8 cellular contexts compared by ENCODE assay signal in genomic region chr9:132161743-132162187, GRCh38. TPM values are rescaled to one million over a fixed set of nuclear protein-coding genes. Genes with fewer than 3 reads are reported as not detected.
DNase-seq lines count a peak whose midpoint lies in the region; ATAC-seq and TF ChIP-seq lines count a peak whose summit lies in the region.

TSS of gene NTNG2 (plus strand) at chr9:132162058. CDS start at chr9:132166832, 4,774 bp downstream.

- H3K27ac Mint-ChIP-seq in brain, result peak within 1 kb of the TSS; percentile 90 to 97 (median 93)

- peak within 1 kb of the TSS; percentile 83 for H4K8ac ChIP-seq in mesenchymal stem cell (ENCODE audit: low read length)

- H2BK5ac ChIP-seq in mesenchymal stem cell (ENCODE audit: low read depth, low read length, poor library complexity, severe bottlenecking), result no peak within 1 kb of the TSS

- no peaks in the 10 kb centered on the region for H3K79me1 ChIP-seq in mesenchymal stem cell (replicated peaks; ENCODE audit: low read length, poor library complexity, severe bottlenecking)

- no peak within 1 kb of the TSS for H2AK5ac ChIP-seq in mesenchymal stem cell (ENCODE audit: low read length, severe bottlenecking)

- H3K36me3 Mint-ChIP-seq in activated T-cell treated with anti-CD3 and anti-CD28 coated beads, Interleukin-2, amount 50 U/mL, for 4 hours (ENCODE audit: insufficient read depth), result no peaks in the 10 kb centered on the region
- H3K36me3 Mint-ChIP-seq in brain, result no peaks in the 10 kb centered on the region

- H3K27me3 Mint-ChIP-seq in activated T-cell treated with anti-CD3 and anti-CD28 coated beads, Interleukin-2, amount 50 U/mL, for 4 hours (ENCODE audit: low read depth), result peaks cover 47% of the 10 kb centered on the region
- peaks cover 65% of the 10 kb centered on the region for H3K27me3 Mint-ChIP-seq in brain

- peak within 1 kb of the TSS; percentile 92 for H3K4me3 Mint-ChIP-seq in activated T-cell treated with anti-CD3 and anti-CD28 coated beads, Interleukin-2, amount 50 U/mL, for 4 hours
- H3K4me3 Mint-ChIP-seq in brain, result peak within 1 kb of the TSS; percentile 93 to 98 (median 95)

- H3K27ac ChIP-seq in mesenchymal stem cell (ENCODE audit: low read length, poor library complexity, severe bottlenecking) (no peak within 1 kb of the TSS), transverse colon (no peak within 1 kb of the TSS)

- peaks cover 9% of the 10 kb centered on the region for H3K4me1 Mint-ChIP-seq in activated T-cell treated with anti-CD3 and anti-CD28 coated beads, Interleukin-2, amount 50 U/mL, for 4 hours (ENCODE audit: low read depth)
- H3K4me1 Mint-ChIP-seq in brain, result peaks cover 57% of the 10 kb centered on the region

- H4K91ac ChIP-seq in mesenchymal stem cell (ENCODE audit: low read length), result no peak within 1 kb of the TSS

- no peak within 1 kb of the TSS for H2BK120ac ChIP-seq in mesenchymal stem cell (ENCODE audit: low read depth, low read length)

- no peaks in the 10 kb centered on the region for H3K9me3 Mint-ChIP-seq in activated T-cell treated with anti-CD3 and anti-CD28 coated beads, Interleukin-2, amount 50 U/mL, for 4 hours
- H3K9me3 Mint-ChIP-seq in brain, result peaks cover 0 to 3% (median 0%) of the 10 kb centered on the region in 5 experiments

- no peak within 1 kb of the TSS for H3K14ac ChIP-seq in mesenchymal stem cell (ENCODE audit: low read length in 2 of 2)

- no peaks in the 10 kb centered on the region for H3K9me3 ChIP-seq in mesenchymal stem cell (ENCODE audit: control insufficient read depth, low read length)
- H3K9me3 ChIP-seq in transverse colon, result no peaks in the 10 kb centered on the region

- peak within 1 kb of the TSS; percentile 64 for H3K9ac ChIP-seq in mesenchymal stem cell (ENCODE audit: low read length)

- no peaks in the 10 kb centered on the region for H3K36me3 ChIP-seq in mesenchymal stem cell (ENCODE audit: control insufficient read depth in 1 of 2, insufficient read depth in 2 of 2, low read depth in 1 of 2, low read length in 2 of 2)
- H3K36me3 ChIP-seq in transverse colon, result no peaks in the 10 kb centered on the region

- peaks cover 74 to 82% of the 10 kb centered on the region in 2 experiments for H3K27me3 ChIP-seq in mesenchymal stem cell (ENCODE audit: control insufficient read depth in 1 of 2, insufficient read depth in 1 of 2, low read length in 2 of 2)
- H3K27me3 ChIP-seq in transverse colon, result peaks cover 94% of the 10 kb centered on the region

- peak within 1 kb of the TSS; percentile 85 for H2BK15ac ChIP-seq in mesenchymal stem cell (ENCODE audit: low read depth, poor library complexity, severe bottlenecking)

- no peak for TF ChIP-seq CTCF in brain (conservative IDR thresholded peaks at IDR 0.05)
- no peak for TF ChIP-seq CTCF in transverse colon (IDR thresholded peaks at IDR 0.05)

- H3K4me1 ChIP-seq in mesenchymal stem cell (ENCODE audit: control insufficient read depth, insufficient read depth, low read depth, low read length), result peaks cover 26% of the 10 kb centered on the region
- H3K4me1 ChIP-seq in transverse colon, result peaks cover 7 to 25% (median 19%) of the 10 kb centered on the region in 4 donors

- TF ChIP-seq POLR2A in transverse colon (IDR thresholded peaks at IDR 0.05), result no peak

- peak in 1 of 2 donors; percentile 24 for ATAC-seq in activated T-cell treated with anti-CD3 and anti-CD28 coated beads, Interleukin-2, amount 50 U/mL, for 4 hours

- H3K4ac ChIP-seq in mesenchymal stem cell (ENCODE audit: low read depth in 1 of 2, low read length in 2 of 2), result no peak within 1 kb of the TSS

- peak within 1 kb of the TSS; percentile 10 for H2AFZ ChIP-seq in mesenchymal stem cell (ENCODE audit: low read depth, low read length)

- in situ Hi-C loops in transverse colon (cut with MboI; ENCODE audit: low pct_ligation_motif_present in 1 of 4, low pct_unique_long_range_greater_than_20kb in 1 of 4, low sequenced_read_pairs in 3 of 4), result no loop called here

- 0% methylated on average over 30 of the region's 67 CpGs for whole genome bisulfite sequencing in mesenchymal stem cell
- WGBS in transverse colon (ENCODE audit: low coverage in 1 of 2), 2 donors, result 1% methylated on average over 28 of the region's 67 CpGs; no CpG with 5 or more reads in 1 of the 2 donors

- peak within 1 kb of the TSS in 1 of 2 experiments; percentile 43 for H3K23ac ChIP-seq in mesenchymal stem cell (ENCODE audit: low read length in 2 of 2)

- peak within 1 kb of the TSS; percentile 67 to 81 for H3K4me3 ChIP-seq in mesenchymal stem cell (ENCODE audit: insufficient read depth in 1 of 2, low read depth in 1 of 2, low read length in 2 of 2)
- H3K4me3 ChIP-seq in transverse colon, result peak within 1 kb of the TSS; percentile 51 to 80 (median 56)

- TF ChIP-seq EP300 in transverse colon (IDR thresholded peaks at IDR 0.05; ENCODE audit: low read depth), result no peak

- peak within 1 kb of the TSS in 1 of 2 experiments; percentile 47 for H2BK12ac ChIP-seq in mesenchymal stem cell (ENCODE audit: low read length in 2 of 2)

- no peak for DNase-seq in activated T-cell treated with anti-CD3 and anti-CD28 coated beads, Interleukin-2, amount 50 U/mL, for 4 hours
- DNase-seq in activated T-cell treated with anti-CD3 and anti-CD28 coated beads, Interleukin-2, amount 50 U/mL, for 1 hour, result no peak
- DNase-seq in mesenchymal stem cell (no peak), transverse colon (no peak), globus pallidus (ENCODE audit: low spot score) (no peak), NCI-H1048 (lab: John Stamatoyannopoulos, UW) (no peak)
- DNase-seq in stimulated activated naive CD4-positive, alpha-beta T cell (lab: John Stamatoyannopoulos, UW), result no peak

- peak within 1 kb of the TSS; percentile 52 for H3K4me2 ChIP-seq in mesenchymal stem cell (ENCODE audit: low read length, poor library complexity, severe bottlenecking)

- intact Hi-C loops in transverse colon (cut with DNase I; ENCODE audit: low total_unique reads), result no loop called here

- H3K18ac ChIP-seq in mesenchymal stem cell (ENCODE audit: low read depth in 1 of 2, low read length in 2 of 2), result peak within 1 kb of the TSS in 1 of 2 experiments; percentile 47

RNA-seq across cellular contexts. Expression of gene NTNG2, which starts in this region (rescaled TPM):
- 1 to 10 TPM in 1 of 3 donors, under 1 TPM in 2; 0.91 to 1.4 (median 0.95) TPM for total RNA-seq in activated T-cell treated with anti-CD3 and anti-CD28 coated beads, Interleukin-2, amount 50 U/mL, for 4 hours
- 8.9 TPM for polyA plus RNA-seq in brain (ENCODE audit: insufficient read depth, low read depth, low replicate concordance)
- polyA plus RNA-seq in mesenchymal stem cell (2013, experiment 1 of 2), result 0.99 TPM
- 0.85 TPM for polyA plus RNA-seq in mesenchymal stem cell (2013, experiment 2 of 2)
- total RNA-seq in transverse colon, result 1 to 10 TPM in 1 of 4 donors, under 1 TPM in 1, not detected in 2; 0.27 to 1.1 TPM
